10 cellular contexts compared by ENCODE assay signal in genomic region chr13:70798385-70798784, GRCh38.
"Had no signal": no experiment of that assay in that cellular context is flagged by ENCODE, and none has a peak within 500 bp of the region (broad histone marks: within the 10 kb centered on the region; RNA-seq: fewer than 3 reads in every experiment).

No MANE protein-coding gene starts in this region.

- FAIRE-seq: HepG2 had no signal

- H3K36me3 ChIP-seq: HAP-1 had no signal

- H3K9me3 ChIP-seq: HAP-1 had no signal

- H3K4me3 ChIP-seq: GM23248, HAP-1 had no signal

- DNase-seq: GM23248, GOT3, H7, HFFc6, KBM-7 had no signal

- ATAC-seq: HCT116, HepG2 had no signal

- H2AFZ ChIP-seq: GM23248 had no signal

- H3K9ac ChIP-seq: GM23248, KMS-11 had no signal

- H3K4me2 ChIP-seq: KMS-11 had no signal

- H3K4me1 ChIP-seq: HAP-1 had no signal

- H3K27ac ChIP-seq: GM23248, HL-60, KMS-11 had no signal
